In the genomic region with DNA sequence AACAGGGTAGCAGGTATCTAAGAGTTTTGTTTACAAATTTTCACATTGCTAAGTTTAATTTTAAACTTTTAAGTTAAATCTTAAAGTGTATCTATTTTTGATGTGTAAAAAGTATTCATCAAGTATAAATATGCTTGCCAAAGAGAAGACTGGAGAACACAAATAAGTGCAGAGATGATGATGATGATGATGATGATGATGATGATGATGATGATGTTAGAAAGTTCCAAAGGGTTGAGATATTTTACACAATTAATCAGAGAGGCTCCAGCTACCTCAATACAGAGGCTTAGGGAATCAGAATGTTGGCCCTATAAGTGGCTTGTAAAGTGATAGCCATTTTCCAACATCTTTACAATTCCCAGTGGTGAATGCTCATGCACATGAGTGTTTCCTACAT, we compare ENCODE assay signal across 36 cellular contexts.
"Had no signal": no experiment of that assay in that cellular context is flagged by ENCODE, and none has a peak within 500 bp of the region (broad histone marks: within the 10 kb centered on the region; RNA-seq: fewer than 3 reads in every experiment).

No MANE protein-coding gene starts in this region.

- DNase-seq: Karpas-422, Kasumi-1, MG63, MM.1S, MV-4-11, NCI-H1048, NCI-H1092, NCI-H1092 treated with DMSO at 0.1 percent for 48 hours, NCI-H1105, NCI-H1105 treated with DMSO at 0.1 percent for 48 hours, NCI-H1417, NCI-H1417 treated with DMSO at 0.1 percent for 48 hours, NCI-H1436, NCI-H1436 treated with DMSO at 0.1 percent for 48 hours, NCI-H146, NCI-H1694, NCI-H1694 treated with DMSO at 0.1 percent for 48 hours, NCI-H187, NCI-H187 treated with DMSO at 0.1 percent for 48 hours, NCI-H1930, NCI-H2029, NCI-H2029 treated with DMSO at 0.1 percent for 48 hours, NCI-H2081, NCI-H2081 treated with DMSO at 0.1 percent for 48 hours, NCI-H2107, NCI-H2171, NCI-H2171 treated with DMSO at 0.1 percent for 48 hours, NCI-H2227 treated with DMSO at 0.1 percent for 48 hours, NCI-H226, NCI-H345, NCI-H446, NCI-H446 treated with DMSO at 0.1 percent for 48 hours, NCI-H510A, NCI-H510A treated with DMSO at 0.1 percent for 48 hours, NCI-H524, NCI-H524 treated with DMSO at 0.1 percent for 48 hours had no signal

- H3K4me3 ChIP-seq: MG63 had no signal

- H3K36me3 ChIP-seq: MG63 had no signal

- H3K27me3 ChIP-seq: MG63 had no signal
